In the genomic region with DNA sequence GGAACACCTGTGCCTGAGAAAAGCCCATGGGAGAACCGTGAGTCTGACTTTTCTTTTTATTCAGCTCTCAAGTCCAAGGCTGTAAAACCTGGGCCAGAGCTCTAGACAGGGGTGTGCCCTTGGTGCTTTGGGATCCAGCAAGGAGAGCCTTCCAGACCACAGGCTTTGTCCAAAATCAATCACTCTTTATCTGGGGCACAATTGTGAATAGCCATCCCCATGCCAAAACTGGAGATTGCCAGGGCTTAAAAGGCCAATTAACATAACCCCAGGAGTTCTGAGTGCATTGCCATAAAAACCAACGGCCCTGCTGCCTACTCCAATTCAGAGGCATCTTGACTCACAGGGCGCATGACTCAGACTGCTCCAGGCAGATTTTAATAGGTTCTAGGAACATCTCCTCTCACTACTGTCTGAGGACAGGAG, we compare ENCODE assay signal across 9 cellular contexts.
DNase-seq lines count a peak whose midpoint lies in the region; ATAC-seq and TF ChIP-seq lines count a peak whose summit lies in the region.
"Had no signal": no experiment of that assay in that cellular context is flagged by ENCODE, and none has a peak within 500 bp of the region (broad histone marks: within the 10 kb centered on the region; RNA-seq: fewer than 3 reads in every experiment).

No MANE protein-coding gene starts in this region.

- no peaks in the 10 kb centered on the region for H3K4me1 ChIP-seq in adipocyte (ENCODE audit: control insufficient read depth, insufficient read depth, low read length)

- DNase-seq in COR-L47 (lab: John Stamatoyannopoulos, UW), result peak; percentile 60
- peak; percentile 81 for DNase-seq in NCI-H1092 (lab: John Stamatoyannopoulos, UW)
- DNase-seq in adipocyte (ENCODE audit: low read depth), result peak; percentile 36
- DNase-seq in kidney epithelial cell (ENCODE audit: low read depth), result peak; percentile 54
- DNase-seq in CD4-positive, alpha-beta T cell, result no peak
- DNase-seq in COLO668 (lab: John Stamatoyannopoulos, UW; ENCODE audit: unreplicated experiment), result no peak
- DNase-seq in effector memory CD8-positive, alpha-beta T cell, result no peak
- DNase-seq: activated B cell treated with CpG ODN at 0.5 μM for 24 hours had no signal

- H3K36me3 ChIP-seq in adipocyte (ENCODE audit: control insufficient read depth, insufficient read depth, low read length, severe bottlenecking) (no peaks in the 10 kb centered on the region), kidney epithelial cell (ENCODE audit: control insufficient read depth, insufficient read depth, low read length) (no peaks in the 10 kb centered on the region)

- H3K27me3 ChIP-seq in adipocyte (replicated peaks; ENCODE audit: control insufficient read depth, insufficient read depth, low read length) (peaks cover 8% of the 10 kb centered on the region), kidney epithelial cell (ENCODE audit: control insufficient read depth, insufficient read depth, low read length) (no peaks in the 10 kb centered on the region)
- no peaks in the 10 kb centered on the region for H3K27me3 ChIP-seq in CD4-positive, alpha-beta T cell (ENCODE audit: control insufficient read depth, insufficient read depth, low read length)

- H3K9me3 Mint-ChIP-seq in CD4-positive, alpha-beta T cell, result no peaks in the 10 kb centered on the region
- H3K9me3 Mint-ChIP-seq in effector memory CD8-positive, alpha-beta T cell, result no peaks in the 10 kb centered on the region
- H3K9me3 Mint-ChIP-seq: activated B cell treated with CpG ODN at 0.5 μM for 24 hours had no signal

- no peak for ATAC-seq in CD4-positive, alpha-beta T cell (ENCODE audit: poor library complexity)
- no peak for ATAC-seq in GM21619 (IDR thresholded peaks at IDR 0.05; ENCODE audit: unreplicated experiment)
- no peak for ATAC-seq in effector memory CD8-positive, alpha-beta T cell (replicated peaks)

- H3K4me3 Mint-ChIP-seq in CD4-positive, alpha-beta T cell, result no peak overlapping the region
- no peak overlapping the region for H3K4me3 Mint-ChIP-seq in effector memory CD8-positive, alpha-beta T cell
- H3K4me3 Mint-ChIP-seq: activated B cell treated with CpG ODN at 0.5 μM for 24 hours had no signal

- no peaks in the 10 kb centered on the region for H3K9me3 ChIP-seq in adipocyte (ENCODE audit: control insufficient read depth, low read length)
- no peaks in the 10 kb centered on the region for H3K9me3 ChIP-seq in CD4-positive, alpha-beta T cell (ENCODE audit: control insufficient read depth, low read length)

- CTCF ChIA-PET in CD4-positive, alpha-beta T cell (lab: Charles Lee), result no interaction called here

- intact Hi-C loops in CD4-positive, alpha-beta T cell (cut with DNase I, micrococcal nuclease), result no loop called here

- no peaks in the 10 kb centered on the region for H3K36me3 Mint-ChIP-seq in CD4-positive, alpha-beta T cell (ENCODE audit: low read depth)
- H3K36me3 Mint-ChIP-seq in effector memory CD8-positive, alpha-beta T cell (ENCODE audit: insufficient read depth), result no peaks in the 10 kb centered on the region

- no peak overlapping the region for H3K9ac ChIP-seq in adipocyte (ENCODE audit: low read length)

- no peaks in the 10 kb centered on the region for H3K4me1 Mint-ChIP-seq in CD4-positive, alpha-beta T cell (ENCODE audit: low read depth)
- H3K4me1 Mint-ChIP-seq in effector memory CD8-positive, alpha-beta T cell (ENCODE audit: low read depth in 2 of 2), result no peaks in the 10 kb centered on the region
- H3K4me1 Mint-ChIP-seq: activated B cell treated with CpG ODN at 0.5 μM for 24 hours had no signal

- H3K27ac ChIP-seq in CD4-positive, alpha-beta T cell (ENCODE audit: low read depth, low read length), result no peak overlapping the region

- POLR2A ChIA-PET in CD4-positive, alpha-beta T cell (lab: Charles Lee), result no interaction called here

- no peak for TF ChIP-seq CTCF in kidney epithelial cell (IDR thresholded peaks at IDR 0.05; ENCODE audit: insufficient read depth, low read length, poor library complexity, severe bottlenecking)
- TF ChIP-seq CTCF in CD4-positive, alpha-beta T cell (IDR thresholded peaks at IDR 0.05), result no peak

- no peak overlapping the region for H3K4me3 ChIP-seq in adipocyte (ENCODE audit: low read length)
- no peak overlapping the region for H3K4me3 ChIP-seq in kidney epithelial cell (ENCODE audit: low read depth, low read length)

- H3K27me3 Mint-ChIP-seq in CD4-positive, alpha-beta T cell, result peaks cover 30% of the 10 kb centered on the region
- H3K27me3 Mint-ChIP-seq in effector memory CD8-positive, alpha-beta T cell, result peaks cover 35 to 36% of the 10 kb centered on the region in 2 donors

- H3K27ac Mint-ChIP-seq in CD4-positive, alpha-beta T cell, result no peak overlapping the region
- H3K27ac Mint-ChIP-seq in effector memory CD8-positive, alpha-beta T cell, result no peak overlapping the region
- H3K27ac Mint-ChIP-seq: activated B cell treated with CpG ODN at 0.5 μM for 24 hours had no signal

Comparison
In these comparisons a context has a peak if more than half of its experiments do, and no peak if none do; other contexts are left out.
1. DNase-seq: peak in COR-L47 (single experiment), NCI-H1092 (single experiment), adipocyte (single experiment) and kidney epithelial cell (single experiment); none in CD4-positive, alpha-beta T cell (0 of 10), COLO668 (single experiment) and effector memory CD8-positive, alpha-beta T cell (0 of 3).